ENCODE assay signal across 22 cellular contexts in the genomic region with DNA sequence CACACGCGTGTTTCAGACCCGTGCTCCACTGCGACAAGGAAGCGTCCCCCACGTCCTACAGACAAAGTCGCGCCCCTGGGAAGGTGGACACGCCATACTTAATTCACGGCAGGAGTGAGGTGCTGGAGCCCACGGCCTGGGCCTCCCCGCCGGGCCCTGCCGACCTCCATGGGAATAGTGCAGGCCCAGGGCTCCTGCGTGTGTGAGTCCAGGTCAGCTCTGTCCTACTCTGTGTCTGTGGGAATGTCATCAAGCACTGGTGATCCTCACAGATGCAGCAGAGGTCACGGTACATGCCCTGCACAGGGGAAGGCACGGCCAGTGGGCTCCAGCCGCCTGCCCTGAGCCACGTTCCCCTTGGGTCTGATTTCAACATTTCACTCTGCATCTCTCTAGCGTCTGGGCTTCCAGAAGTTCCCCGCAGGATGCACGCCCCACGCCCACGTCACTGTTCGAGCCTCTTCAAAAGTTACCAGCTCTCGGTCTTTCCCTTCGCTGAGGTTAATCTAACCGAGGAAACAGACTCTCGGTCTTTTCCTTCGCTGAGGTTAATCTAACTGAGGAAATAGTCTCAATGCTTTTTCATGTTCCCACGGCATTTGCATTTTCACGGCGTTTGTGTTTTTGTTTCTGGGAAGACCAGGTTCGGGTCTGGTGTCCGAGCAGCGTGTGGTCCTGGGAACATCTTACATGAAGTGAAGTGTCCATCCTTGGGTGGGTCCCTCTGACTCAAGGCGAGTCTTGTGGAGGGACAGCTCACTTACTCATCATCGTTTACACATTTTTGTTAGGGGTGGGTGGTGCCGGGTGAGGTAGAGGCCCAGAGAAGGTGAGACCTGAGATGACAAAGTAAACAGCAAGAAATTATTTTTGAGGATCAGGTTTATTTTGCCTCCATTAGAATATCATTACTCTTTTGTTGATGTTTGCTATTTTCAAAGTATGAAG.
DNase-seq lines count a peak whose midpoint lies in the region; ATAC-seq and TF ChIP-seq lines count a peak whose summit lies in the region.
"Had no signal": no experiment of that assay in that cellular context is flagged by ENCODE, and none has a peak within 500 bp of the region (broad histone marks: within the 10 kb centered on the region; RNA-seq: fewer than 3 reads in every experiment).

No MANE protein-coding gene starts in this region.

- no peaks in the 10 kb centered on the region for H3K36me3 Mint-ChIP-seq in CD8-positive, alpha-beta T cell
- no peaks in the 10 kb centered on the region for H3K36me3 Mint-ChIP-seq in activated T-cell treated with anti-CD3 and anti-CD28 coated beads, Interleukin-2, amount 50 U/mL, for 24 hours (ENCODE audit: low read depth)
- H3K36me3 Mint-ChIP-seq in naive thymus-derived CD4-positive, alpha-beta T cell, result no peaks in the 10 kb centered on the region

- WGBS in smooth muscle cell (ENCODE audit: low lambda C conversion rate), result 94% methylated on average over 39 of the region's 39 CpGs

- CTCF ChIA-PET in CD8-positive, alpha-beta T cell (lab: Charles Lee), result no interaction called here
- CTCF ChIA-PET in naive thymus-derived CD4-positive, alpha-beta T cell (lab: Charles Lee), result no interaction called here

- H3F3A ChIP-seq in smooth muscle cell (ENCODE audit: low read depth), result no peaks in the 10 kb centered on the region

- H4K20me1 ChIP-seq in BLaER1 treated with 17β-estradiol and CSF1 and Interleukin-3, amounts not matched to agents 10 nM and 100 nM, result no peaks in the 10 kb centered on the region
- H4K20me1 ChIP-seq in smooth muscle cell (ENCODE audit: low read depth), result no peaks in the 10 kb centered on the region

- no peaks in the 10 kb centered on the region for H3K36me3 ChIP-seq in BLaER1 treated with 17β-estradiol and CSF1 and Interleukin-3, amounts not matched to agents 10 nM and 100 nM
- no peaks in the 10 kb centered on the region for H3K36me3 ChIP-seq in CD8-positive, alpha-beta T cell (ENCODE audit: insufficient read depth, low read length)
- H3K36me3 ChIP-seq in naive thymus-derived CD4-positive, alpha-beta T cell (ENCODE audit: control insufficient read depth in 2 of 3, insufficient read depth in 3 of 3, low read length in 3 of 3), result no peaks in the 10 kb centered on the region
- H3K36me3 ChIP-seq in smooth muscle cell (ENCODE audit: low read depth), result no peaks in the 10 kb centered on the region
- H3K36me3 ChIP-seq: BE2C, MG63, pancreas, thyroid gland had no signal

- intact Hi-C loops in CD8-positive, alpha-beta T cell (cut with DNase I, micrococcal nuclease), result no loop called here
- intact Hi-C loops in naive thymus-derived CD4-positive, alpha-beta T cell (cut with micrococcal nuclease), result no loop called here

- no peaks in the 10 kb centered on the region for H3K27me3 Mint-ChIP-seq in CD8-positive, alpha-beta T cell (ENCODE audit: low read depth)
- H3K27me3 Mint-ChIP-seq in activated T-cell treated with anti-CD3 and anti-CD28 coated beads, Interleukin-2, amount 50 U/mL, for 24 hours, result no peaks in the 10 kb centered on the region
- H3K27me3 Mint-ChIP-seq in naive thymus-derived CD4-positive, alpha-beta T cell, result peaks cover 0 to 6% (median 0%) of the 10 kb centered on the region in 5 donors

- no peak for TF ChIP-seq CTCF in CD8-positive, alpha-beta T cell (IDR thresholded peaks at IDR 0.05)
- no peak for TF ChIP-seq CTCF in smooth muscle cell (IDR thresholded peaks at IDR 0.05; ENCODE audit: borderline replicate concordance, insufficient read depth, poor library complexity, severe bottlenecking)

- H3K9me3 Mint-ChIP-seq in CD8-positive, alpha-beta T cell, result no peaks in the 10 kb centered on the region
- no peaks in the 10 kb centered on the region for H3K9me3 Mint-ChIP-seq in activated T-cell treated with anti-CD3 and anti-CD28 coated beads, Interleukin-2, amount 50 U/mL, for 24 hours
- H3K9me3 Mint-ChIP-seq in naive thymus-derived CD4-positive, alpha-beta T cell, result no peaks in the 10 kb centered on the region

- DNase-seq in CD8-positive, alpha-beta T cell, result peak in 2 of 7 experiments; percentile 53 to 75
- DNase-seq in activated T-cell treated with anti-CD3 and anti-CD28 coated beads, Interleukin-2, amount 50 U/mL, for 24 hours, result no peak
- peak in 7 of 9 donors; percentile 38 to 65 (median 45) for DNase-seq in naive thymus-derived CD4-positive, alpha-beta T cell
- DNase-seq in NCI-H2196 treated with DMSO at 0.1 percent for 48 hours (lab: John Stamatoyannopoulos, UW; ENCODE audit: unreplicated experiment), result no peak
- no peak for DNase-seq in smooth muscle cell (lab: John Stamatoyannopoulos, UW; ENCODE audit: unreplicated experiment)
- DNase-seq in NCI-H187 treated with DMSO at 0.1 percent for 48 hours (lab: John Stamatoyannopoulos, UW), result no peak
- DNase-seq: BE2C; cortex of kidney; foreskin melanocyte; GM23248; left colon; MG63; NCI-H1930; NCI-H524 treated with DMSO at 0.1 percent for 48 hours; pancreas; SHP77 treated with DMSO at 0.1 percent for 48 hours; stimulated activated CD4-positive, alpha-beta T cell treated with anti-CD3 and anti-CD28 coated beads, Interleukin-4, amount 100 ng/mL, for 24 hours; thyroid gland had no signal

- no peaks in the 10 kb centered on the region for H3K9me3 ChIP-seq in BLaER1 treated with 17β-estradiol and CSF1 and Interleukin-3, amounts not matched to agents 10 nM and 100 nM (replicated peaks in 1 of 11)
- H3K9me3 ChIP-seq in CD8-positive, alpha-beta T cell (ENCODE audit: low read length), result no peaks in the 10 kb centered on the region
- H3K9me3 ChIP-seq in naive thymus-derived CD4-positive, alpha-beta T cell (ENCODE audit: control insufficient read depth in 2 of 3, low read length in 3 of 3), result no peaks in the 10 kb centered on the region
- no peaks in the 10 kb centered on the region for H3K9me3 ChIP-seq in smooth muscle cell (replicated peaks; ENCODE audit: low read depth)
- H3K9me3 ChIP-seq: BE2C, MG63, pancreas, thyroid gland had no signal

- peak overlapping the region; percentile 51 to 90 (median 80) for H3K4me2 ChIP-seq in BLaER1 treated with 17β-estradiol and CSF1 and Interleukin-3, amounts not matched to agents 10 nM and 100 nM
- no peak overlapping the region for H3K4me2 ChIP-seq in smooth muscle cell

- peak; percentile 92 for ATAC-seq in CD8-positive, alpha-beta T cell
- ATAC-seq in naive thymus-derived CD4-positive, alpha-beta T cell, result peak; percentile 61
- ATAC-seq: activated CD4-positive, CD25-positive, alpha-beta regulatory T cell treated with anti-CD3 and anti-CD28 coated beads, Interleukin-2, amount 50 U/mL, for 24 hours; HepG2; left colon; pancreas had no signal

- POLR2A ChIA-PET in CD8-positive, alpha-beta T cell (lab: Charles Lee), result interaction anchor here (0.8 to 1.5 kb wide), 2 partner anchors 24 to 220 kb away, joined by 3 read pairs; no protein-coding TSS in a partner anchor
- POLR2A ChIA-PET in naive thymus-derived CD4-positive, alpha-beta T cell (lab: Charles Lee), result no interaction called here

- H3K9ac ChIP-seq in BLaER1 treated with 17β-estradiol and CSF1 and Interleukin-3, amounts not matched to agents 10 nM and 100 nM, result peak overlapping the region in 4 of 11 experiments; percentile 40 to 68 (median 60); a peak in 7 of 22 replicates
- H3K9ac ChIP-seq in smooth muscle cell (ENCODE audit: low read depth), result no peak overlapping the region
- H3K9ac ChIP-seq: GM23248 had no signal

- peak overlapping the region in 4 of 11 experiments; percentile 52 to 74 (median 66); a peak in 9 of 22 replicates for H3K27ac ChIP-seq in BLaER1 treated with 17β-estradiol and CSF1 and Interleukin-3, amounts not matched to agents 10 nM and 100 nM
- no peak overlapping the region for H3K27ac ChIP-seq in CD8-positive, alpha-beta T cell (ENCODE audit: low read depth, low read length)
- no peak overlapping the region for H3K27ac ChIP-seq in naive thymus-derived CD4-positive, alpha-beta T cell (ENCODE audit: low read depth, low read length)
- no peak overlapping the region for H3K27ac ChIP-seq in smooth muscle cell (ENCODE audit: low read depth)
- H3K27ac ChIP-seq: epithelial cell of prostate, GM23248, pancreas, thyroid gland had no signal

- H3K4me1 Mint-ChIP-seq in CD8-positive, alpha-beta T cell (ENCODE audit: low read depth), result peaks cover 16% of the 10 kb centered on the region
- H3K4me1 Mint-ChIP-seq in activated T-cell treated with anti-CD3 and anti-CD28 coated beads, Interleukin-2, amount 50 U/mL, for 24 hours (ENCODE audit: low read depth), result peaks cover 9% of the 10 kb centered on the region
- peaks cover 0 to 16% (median 7%) of the 10 kb centered on the region in 7 donors for H3K4me1 Mint-ChIP-seq in naive thymus-derived CD4-positive, alpha-beta T cell

- H3K4me3 Mint-ChIP-seq in CD8-positive, alpha-beta T cell, result peak overlapping the region; percentile 58
- no peak overlapping the region for H3K4me3 Mint-ChIP-seq in activated T-cell treated with anti-CD3 and anti-CD28 coated beads, Interleukin-2, amount 50 U/mL, for 24 hours
- H3K4me3 Mint-ChIP-seq in naive thymus-derived CD4-positive, alpha-beta T cell, result peak overlapping the region in 9 of 10 donors; percentile 18 to 69 (median 29)

- H2AFZ ChIP-seq in smooth muscle cell (ENCODE audit: low read depth), result no peak overlapping the region
- H2AFZ ChIP-seq: GM23248 had no signal

- peaks cover 0 to 41% (median 0%) of the 10 kb centered on the region in 11 experiments; a peak in 5 of 22 replicates for H3K27me3 ChIP-seq in BLaER1 treated with 17β-estradiol and CSF1 and Interleukin-3, amounts not matched to agents 10 nM and 100 nM
- no peaks in the 10 kb centered on the region for H3K27me3 ChIP-seq in CD8-positive, alpha-beta T cell (ENCODE audit: insufficient read depth, low read length)
- no peaks in the 10 kb centered on the region for H3K27me3 ChIP-seq in naive thymus-derived CD4-positive, alpha-beta T cell (ENCODE audit: control insufficient read depth in 2 of 2, insufficient read depth in 2 of 2, low read length in 2 of 2)
- no peaks in the 10 kb centered on the region for H3K27me3 ChIP-seq in smooth muscle cell (ENCODE audit: low read depth)
- H3K27me3 ChIP-seq: BE2C, MG63, pancreas, thyroid gland had no signal

- H3K4me3 ChIP-seq in BLaER1 treated with 17β-estradiol and CSF1 and Interleukin-3, amounts not matched to agents 10 nM and 100 nM, result peak overlapping the region in 1 of 10 experiments; percentile 26; a peak in 1 of 20 replicates
- no peak overlapping the region for H3K4me3 ChIP-seq in CD8-positive, alpha-beta T cell (ENCODE audit: low read depth, low read length)
- no peak overlapping the region for H3K4me3 ChIP-seq in naive thymus-derived CD4-positive, alpha-beta T cell (ENCODE audit: low read length)
- no peak overlapping the region for H3K4me3 ChIP-seq in smooth muscle cell
- H3K4me3 ChIP-seq: GM23248, MG63, pancreas, thyroid gland had no signal

- peak overlapping the region; percentile 89 for H3K27ac Mint-ChIP-seq in CD8-positive, alpha-beta T cell
- peak overlapping the region; percentile 18 for H3K27ac Mint-ChIP-seq in activated T-cell treated with anti-CD3 and anti-CD28 coated beads, Interleukin-2, amount 50 U/mL, for 24 hours
- peak overlapping the region in 6 of 9 donors; percentile 24 to 90 (median 70) for H3K27ac Mint-ChIP-seq in naive thymus-derived CD4-positive, alpha-beta T cell

- H3K79me2 ChIP-seq in smooth muscle cell (ENCODE audit: low read depth), result no peaks in the 10 kb centered on the region

- peaks cover 38 to 92% (median 77%) of the 10 kb centered on the region in 10 experiments for H3K4me1 ChIP-seq in BLaER1 treated with 17β-estradiol and CSF1 and Interleukin-3, amounts not matched to agents 10 nM and 100 nM
- H3K4me1 ChIP-seq in CD8-positive, alpha-beta T cell (ENCODE audit: insufficient read depth, low read length), result peaks cover 9% of the 10 kb centered on the region
- no peaks in the 10 kb centered on the region for H3K4me1 ChIP-seq in naive thymus-derived CD4-positive, alpha-beta T cell (ENCODE audit: control insufficient read depth in 2 of 2, insufficient read depth in 2 of 2, low read length in 2 of 2)
- H3K4me1 ChIP-seq in smooth muscle cell (ENCODE audit: low read depth), result no peaks in the 10 kb centered on the region
- H3K4me1 ChIP-seq: BE2C, thyroid gland had no signal

Comparison
In these comparisons a context has a peak if more than half of its experiments do, and no peak if none do; other contexts are left out.
1. DNase-seq: peak in naive thymus-derived CD4-positive, alpha-beta T cell (7 of 9); none in activated T-cell treated with anti-CD3 and anti-CD28 coated beads, Interleukin-2, amount 50 U/mL, for 24 hours (single experiment), NCI-H2196 treated with DMSO at 0.1 percent for 48 hours (single experiment), smooth muscle cell (single experiment) and NCI-H187 treated with DMSO at 0.1 percent for 48 hours (single experiment).
2. H3K27ac Mint-ChIP-seq: peak in every context shown above with its lines; median percentile 89 in CD8-positive, alpha-beta T cell; 70 in naive thymus-derived CD4-positive, alpha-beta T cell; 18 in activated T-cell treated with anti-CD3 and anti-CD28 coated beads, Interleukin-2, amount 50 U/mL, for 24 hours.